25 cellular contexts compared by ENCODE assay signal in the genomic region with DNA sequence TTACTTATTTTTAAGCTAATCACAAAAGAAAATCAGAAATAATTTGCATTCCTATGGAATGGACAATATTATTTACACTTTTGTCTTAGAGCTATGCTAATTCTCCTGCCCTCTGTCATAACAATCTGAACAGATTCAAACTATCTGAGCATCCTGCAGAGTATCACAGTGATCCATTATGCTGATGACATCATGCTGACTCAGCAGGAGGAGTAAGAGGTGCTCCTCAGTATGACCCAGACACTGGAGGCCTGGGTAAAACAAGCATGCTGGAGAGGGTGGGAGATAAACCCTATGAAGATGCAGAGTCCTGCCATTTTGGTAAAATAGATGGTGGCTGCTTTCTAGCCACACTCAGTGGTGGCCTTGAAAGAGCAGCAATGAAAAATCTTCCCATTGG. TPM values are rescaled to one million over a fixed set of nuclear protein-coding genes. Genes with fewer than 3 reads are reported as not detected.
DNase-seq lines count a peak whose midpoint lies in the region; ATAC-seq and TF ChIP-seq lines count a peak whose summit lies in the region.
"Had no signal": no experiment of that assay in that cellular context is flagged by ENCODE, and none has a peak within 500 bp of the region (broad histone marks: within the 10 kb centered on the region; RNA-seq: fewer than 3 reads in every experiment).

No MANE protein-coding gene starts in this region.

- H3K36me3 ChIP-seq in PC-3 (ENCODE audit: low read depth, low read length): no peaks in the 10 kb centered on the region
- H3K36me3 ChIP-seq: esophagus squamous epithelium, tibial artery had no signal

- H3K4me3 Mint-ChIP-seq in natural killer cell treated with Interleukin-12 subunit alpha and Interleukin-12 subunit beta and Interleukin-15 and Interleukin-18, amount 100 ng/mL, for 72 hours: no peak overlapping the region
- H3K4me3 Mint-ChIP-seq in HFFc6: no peak overlapping the region
- H3K4me3 Mint-ChIP-seq: activated CD4-positive, alpha-beta T cell treated with anti-CD3 and anti-CD28 coated beads, Interleukin-2, amount 10 ng/mL, durations not matched to agents 24 days and 14 days; activated CD8-positive, alpha-beta memory T cell treated with anti-CD3 and anti-CD28 coated beads, Interleukin-2, amount 10 ng/mL, durations not matched to agents 7 days and 5 days; activated naive CD8-positive, alpha-beta T cell treated with anti-CD3 and anti-CD28 coated beads for 36 hours; CD8-positive, alpha-beta T cell; effector memory CD8-positive, alpha-beta T cell; memory B cell; stimulated activated naive CD8-positive, alpha-beta T cell treated with anti-CD3 and anti-CD28 coated beads, Interleukin-15, Interleukin-2, amounts not matched to agents 100 ng/mL and 50 ng/mL, for 24 hours had no signal

- H2AFZ ChIP-seq in PC-3 (ENCODE audit: low read length): no peak overlapping the region

- no peak overlapping the region for H3K27ac ChIP-seq in PC-3 (ENCODE audit: low read length)
- H3K27ac ChIP-seq: body of pancreas, esophagus squamous epithelium, tibial artery, VCaP had no signal

- POLR2A ChIA-PET in PC-3 (lab: Charles Lee; ENCODE audit: unreplicated experiment): no interaction called here

- no peak overlapping the region for H3K27ac Mint-ChIP-seq in natural killer cell treated with Interleukin-12 subunit alpha and Interleukin-12 subunit beta and Interleukin-15 and Interleukin-18, amount 100 ng/mL, for 72 hours
- H3K27ac Mint-ChIP-seq in HFFc6: no peak overlapping the region
- H3K27ac Mint-ChIP-seq: activated CD4-positive, alpha-beta T cell treated with anti-CD3 and anti-CD28 coated beads, Interleukin-2, amount 10 ng/mL, durations not matched to agents 24 days and 14 days; activated CD8-positive, alpha-beta memory T cell treated with anti-CD3 and anti-CD28 coated beads, Interleukin-2, amount 10 ng/mL, durations not matched to agents 7 days and 5 days; activated naive CD8-positive, alpha-beta T cell treated with anti-CD3 and anti-CD28 coated beads for 36 hours; CD8-positive, alpha-beta T cell; effector memory CD8-positive, alpha-beta T cell; memory B cell; stimulated activated naive CD8-positive, alpha-beta T cell treated with anti-CD3 and anti-CD28 coated beads, Interleukin-15, Interleukin-2, amounts not matched to agents 100 ng/mL and 50 ng/mL, for 24 hours had no signal

- no peak overlapping the region for H3K4me2 ChIP-seq in PC-3 (ENCODE audit: low read length)

- no peaks in the 10 kb centered on the region for H3K4me1 ChIP-seq in PC-3 (ENCODE audit: insufficient read depth, low read length)
- H3K4me1 ChIP-seq: body of pancreas, esophagus squamous epithelium, tibial artery had no signal

- no peaks in the 10 kb centered on the region for H3F3A ChIP-seq in PC-3 (ENCODE audit: low read length, unreplicated experiment)

- no peak overlapping the region for H3K9ac ChIP-seq in PC-3 (ENCODE audit: low read length)

- DNase-seq in ELR (ENCODE audit: low read depth) (peak; percentile 47), PC-3 (peak; percentile 24), choroid plexus epithelial cell (ENCODE audit: low read depth) (peak; percentile 15), renal cortical epithelial cell (ENCODE audit: low read depth) (peak; percentile 19), HFFc6 (no peak)
- no peak for DNase-seq in natural killer cell treated with Interleukin-12 subunit alpha and Interleukin-12 subunit beta and Interleukin-15 and Interleukin-18, amount 100 ng/mL, for 72 hours (ENCODE audit: low spot score)
- DNase-seq: activated CD4-positive, alpha-beta T cell treated with anti-CD3 and anti-CD28 coated beads, Interleukin-2, amount 10 ng/mL, durations not matched to agents 24 days and 14 days; activated CD8-positive, alpha-beta memory T cell treated with anti-CD3 and anti-CD28 coated beads, Interleukin-2, amount 10 ng/mL, durations not matched to agents 7 days and 5 days; activated naive CD8-positive, alpha-beta T cell treated with anti-CD3 and anti-CD28 coated beads for 36 hours; body of pancreas; CD8-positive, alpha-beta T cell; DND-41; effector memory CD8-positive, alpha-beta T cell; esophagus squamous epithelium; glutamatergic neuron; KG1; naive B cell; NCI-H1694 treated with DMSO at 0.1 percent for 48 hours; NCI-H82; T-helper 2 cell; tibial artery had no signal

- H4K20me1 ChIP-seq in PC-3 (ENCODE audit: low read length): no peaks in the 10 kb centered on the region

- peaks cover 12% of the 10 kb centered on the region for H3K27me3 ChIP-seq in PC-3 (ENCODE audit: low read length)
- H3K27me3 ChIP-seq: body of pancreas, esophagus squamous epithelium, tibial artery had no signal

- intact Hi-C loops in PC-3 (cut with micrococcal nuclease): no loop called here

- H3K36me3 Mint-ChIP-seq in natural killer cell treated with Interleukin-12 subunit alpha and Interleukin-12 subunit beta and Interleukin-15 and Interleukin-18, amount 100 ng/mL, for 72 hours: no peaks in the 10 kb centered on the region
- H3K36me3 Mint-ChIP-seq in HFFc6 (ENCODE audit: low read depth): no peaks in the 10 kb centered on the region
- H3K36me3 Mint-ChIP-seq: activated CD8-positive, alpha-beta memory T cell treated with anti-CD3 and anti-CD28 coated beads, Interleukin-2, amount 10 ng/mL, durations not matched to agents 7 days and 5 days; activated naive CD8-positive, alpha-beta T cell treated with anti-CD3 and anti-CD28 coated beads for 36 hours; CD8-positive, alpha-beta T cell; memory B cell; naive B cell had no signal

- no TSS peak for BruUV-seq in PC-3 (replicated peaks; lab: Mats Ljungman, UMichigan)

- CTCF ChIA-PET in PC-3 (lab: Charles Lee): no interaction called here

- H3K4me3 ChIP-seq in PC-3 (ENCODE audit: low read length) (no peak overlapping the region), choroid plexus epithelial cell (ENCODE audit: low read depth, low read length) (no peak overlapping the region)
- H3K4me3 ChIP-seq: body of pancreas, esophagus squamous epithelium, tibial artery had no signal

- H3K9me2 ChIP-seq in PC-3 (replicated peaks; ENCODE audit: low read length): no peaks in the 10 kb centered on the region

- H3K9me3 Mint-ChIP-seq in natural killer cell treated with Interleukin-12 subunit alpha and Interleukin-12 subunit beta and Interleukin-15 and Interleukin-18, amount 100 ng/mL, for 72 hours: no peaks in the 10 kb centered on the region
- H3K9me3 Mint-ChIP-seq in HFFc6: no peaks in the 10 kb centered on the region
- H3K9me3 Mint-ChIP-seq: activated CD4-positive, alpha-beta T cell treated with anti-CD3 and anti-CD28 coated beads, Interleukin-2, amount 10 ng/mL, durations not matched to agents 24 days and 14 days; activated naive CD8-positive, alpha-beta T cell treated with anti-CD3 and anti-CD28 coated beads for 36 hours; CD8-positive, alpha-beta T cell; effector memory CD8-positive, alpha-beta T cell; memory B cell; naive B cell; stimulated activated naive CD8-positive, alpha-beta T cell treated with anti-CD3 and anti-CD28 coated beads, Interleukin-15, Interleukin-2, amounts not matched to agents 100 ng/mL and 50 ng/mL, for 24 hours had no signal

- ATAC-seq in PC-3: no peak
- no peak for ATAC-seq in natural killer cell treated with Interleukin-12 subunit alpha and Interleukin-12 subunit beta and Interleukin-15 and Interleukin-18, amount 100 ng/mL, for 72 hours
- ATAC-seq in GM19023 (IDR thresholded peaks at IDR 0.05; ENCODE audit: unreplicated experiment): no peak
- ATAC-seq: activated CD8-positive, alpha-beta memory T cell treated with anti-CD3 and anti-CD28 coated beads, Interleukin-2, amount 10 ng/mL, durations not matched to agents 7 days and 5 days; body of pancreas; CD8-positive, alpha-beta T cell; effector memory CD8-positive, alpha-beta T cell had no signal

- no peaks in the 10 kb centered on the region for H3K9me3 ChIP-seq in PC-3 (ENCODE audit: low read length)
- H3K9me3 ChIP-seq: body of pancreas, esophagus squamous epithelium, tibial artery had no signal

- H3K27me3 Mint-ChIP-seq in natural killer cell treated with Interleukin-12 subunit alpha and Interleukin-12 subunit beta and Interleukin-15 and Interleukin-18, amount 100 ng/mL, for 72 hours: peaks cover 14 to 21% of the 10 kb centered on the region in 2 donors
- peaks cover 13% of the 10 kb centered on the region for H3K27me3 Mint-ChIP-seq in HFFc6 (ENCODE audit: insufficient read depth)
- H3K27me3 Mint-ChIP-seq: activated naive CD8-positive, alpha-beta T cell treated with anti-CD3 and anti-CD28 coated beads for 36 hours had no signal

- TF ChIP-seq CTCF in PC-3 (conservative IDR thresholded peaks at IDR 0.05; ENCODE audit: low read depth, low read length) (no peak), choroid plexus epithelial cell (conservative IDR thresholded peaks at IDR 0.05; ENCODE audit: low read depth, low read length) (no peak), HFFc6 (IDR thresholded peaks at IDR 0.05) (no peak)

- H3K4me1 Mint-ChIP-seq in natural killer cell treated with Interleukin-12 subunit alpha and Interleukin-12 subunit beta and Interleukin-15 and Interleukin-18, amount 100 ng/mL, for 72 hours (ENCODE audit: low read depth in 2 of 2): no peaks in the 10 kb centered on the region
- peaks cover 12% of the 10 kb centered on the region for H3K4me1 Mint-ChIP-seq in HFFc6 (ENCODE audit: low read depth)
- H3K4me1 Mint-ChIP-seq: activated CD4-positive, alpha-beta T cell treated with anti-CD3 and anti-CD28 coated beads, Interleukin-2, amount 10 ng/mL, durations not matched to agents 24 days and 14 days; activated CD8-positive, alpha-beta memory T cell treated with anti-CD3 and anti-CD28 coated beads, Interleukin-2, amount 10 ng/mL, durations not matched to agents 7 days and 5 days; activated naive CD8-positive, alpha-beta T cell treated with anti-CD3 and anti-CD28 coated beads for 36 hours; memory B cell; naive B cell had no signal

- H3K79me2 ChIP-seq in PC-3 (ENCODE audit: low read length): no peaks in the 10 kb centered on the region

RNA-seq across cellular contexts. Expression of gene ETNPPL, which starts 24.5 kb away (rescaled TPM):
- not detected in 2 replicates for total RNA-seq in PC-3 (2014; rRNA removed)
- not detected in 2 replicates for total RNA-seq in renal cortical epithelial cell
- not detected for total RNA-seq in natural killer cell treated with Interleukin-12 subunit alpha and Interleukin-12 subunit beta and Interleukin-15 and Interleukin-18, amount 100 ng/mL, for 72 hours
- not detected for total RNA-seq in HFFc6 (2021; fragmentation: NEBNext Ultra II Directional; extraction: Animal tissue kit (Norgen Biotek cat#: 25700))
- total RNA-seq: activated CD4-positive, alpha-beta T cell treated with anti-CD3 and anti-CD28 coated beads, Interleukin-2, amount 10 ng/mL, durations not matched to agents 24 days and 14 days; activated CD8-positive, alpha-beta memory T cell treated with anti-CD3 and anti-CD28 coated beads, Interleukin-2, amount 10 ng/mL, durations not matched to agents 7 days and 5 days; activated naive CD8-positive, alpha-beta T cell treated with anti-CD3 and anti-CD28 coated beads for 36 hours; body of pancreas; CD8-positive, alpha-beta T cell; esophagus squamous epithelium had no signal

Comparison
In these comparisons a context has a peak if more than half of its experiments do, and no peak if none do; other contexts are left out.
1. DNase-seq: peak in ELR (single experiment), PC-3 (single experiment), choroid plexus epithelial cell (single experiment) and renal cortical epithelial cell (single experiment); none in natural killer cell treated with Interleukin-12 subunit alpha and Interleukin-12 subunit beta and Interleukin-15 and Interleukin-18, amount 100 ng/mL, for 72 hours (single experiment) and HFFc6 (single experiment).